Comparison of ENCODE assay signal across 9 cellular contexts in the genomic region with DNA sequence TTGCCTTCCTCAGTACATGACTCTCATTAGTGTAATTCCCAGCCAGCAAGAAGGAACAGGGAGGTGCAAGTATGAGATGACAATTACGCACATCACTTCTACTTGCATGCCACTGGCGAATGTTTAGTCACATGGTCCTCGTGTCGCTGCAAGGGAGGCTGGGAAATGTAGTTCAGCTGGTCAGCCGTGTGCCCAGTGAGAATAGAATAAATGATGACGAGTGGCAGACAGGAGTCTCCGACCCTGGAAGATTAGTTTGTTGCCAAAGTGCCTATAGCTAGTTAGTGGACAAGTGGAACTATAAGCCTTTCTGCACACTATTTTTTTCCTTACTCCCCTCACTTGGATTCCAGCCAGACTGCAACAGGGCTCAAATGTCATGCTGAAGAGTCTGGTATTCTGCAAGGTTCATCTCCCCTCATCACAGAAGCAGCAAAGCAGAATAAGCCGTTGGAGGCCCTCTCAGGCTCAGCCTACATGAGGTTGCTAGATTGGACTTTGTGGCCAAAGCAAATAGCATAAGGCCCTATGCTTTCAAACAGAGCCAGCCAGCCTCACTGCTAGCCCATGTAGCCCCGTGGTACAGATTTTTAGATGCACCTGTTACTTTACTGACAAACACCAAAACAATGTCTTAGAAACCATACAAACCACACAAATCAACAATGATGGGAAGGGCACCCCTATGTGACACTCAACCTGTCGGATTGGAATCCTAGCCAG. TPM values are rescaled to one million over a fixed set of nuclear protein-coding genes. Genes with fewer than 3 reads are reported as not detected.
DNase-seq lines count a peak whose midpoint lies in the region; ATAC-seq and TF ChIP-seq lines count a peak whose summit lies in the region.
"Had no signal": no experiment of that assay in that cellular context is flagged by ENCODE, and none has a peak within 500 bp of the region (broad histone marks: within the 10 kb centered on the region; RNA-seq: fewer than 3 reads in every experiment).

No MANE protein-coding gene starts in this region.

- peak; percentile 32 for ATAC-seq in GM21786 (IDR thresholded peaks at IDR 0.05; ENCODE audit: unreplicated experiment)
- no peak for ATAC-seq in stimulated activated naive CD8-positive, alpha-beta T cell treated with anti-CD3 and anti-CD28 coated beads, Interleukin-15, Interleukin-2, amounts not matched to agents 100 U/mL and 50 U/mL, for 24 hours

- no peak for TF ChIP-seq POLR2A in Peyer's patch (IDR thresholded peaks at IDR 0.05)

- peaks cover 69% of the 10 kb centered on the region for H3K27me3 Mint-ChIP-seq in nephron progenitor cell (ENCODE audit: low read depth, poor library complexity)

- DNase-seq in AG08395 (ENCODE audit: low spot score) (peak; percentile 27), NCI-H524 treated with DMSO at 0.1 percent for 48 hours (lab: John Stamatoyannopoulos, UW) (peak; percentile 49), epithelial cell of esophagus (ENCODE audit: low read depth) (peak; percentile 57), nephron progenitor cell (no peak), Peyer's patch (no peak)
- DNase-seq in activated CD8-positive, alpha-beta memory T cell treated with anti-CD3 and anti-CD28 coated beads, Interleukin-2, amount 50 U/mL, for 4 hours = no peak
- no peak for DNase-seq in stimulated activated naive CD8-positive, alpha-beta T cell treated with anti-CD3 and anti-CD28 coated beads, Interleukin-15, Interleukin-2, amounts not matched to agents 100 U/mL and 50 U/mL, for 24 hours

- H3K9me3 Mint-ChIP-seq in nephron progenitor cell = no peaks in the 10 kb centered on the region

- peaks cover 0 to 28% of the 10 kb centered on the region in 2 donors for H3K27me3 ChIP-seq in Peyer's patch

- no peaks in the 10 kb centered on the region for H3K36me3 ChIP-seq in Peyer's patch

- H3K4me1 ChIP-seq in Peyer's patch = peaks cover 0 to 21% (median 7%) of the 10 kb centered on the region in 4 donors

- TF ChIP-seq CTCF in epithelial cell of esophagus (IDR thresholded peaks at IDR 0.05; ENCODE audit: insufficient read depth, low read depth, low read length, missing control alignments) (no peak), nephron progenitor cell (IDR thresholded peaks at IDR 0.05) (no peak), Peyer's patch (IDR thresholded peaks at IDR 0.05) (no peak)

- H3K27ac ChIP-seq in Peyer's patch = no peak overlapping the region

- no peaks in the 10 kb centered on the region for H3K36me3 Mint-ChIP-seq in nephron progenitor cell (ENCODE audit: low read depth)

- H3K27ac Mint-ChIP-seq in nephron progenitor cell = no peak overlapping the region

- peaks cover 12% of the 10 kb centered on the region for H3K4me1 Mint-ChIP-seq in nephron progenitor cell

- H3K4me3 ChIP-seq in epithelial cell of esophagus (ENCODE audit: low read length) = no peak overlapping the region
- H3K4me3 ChIP-seq in Peyer's patch = no peak overlapping the region

- H3K9me3 ChIP-seq in Peyer's patch = no peaks in the 10 kb centered on the region

- H3K4me3 Mint-ChIP-seq in nephron progenitor cell = no peak overlapping the region

RNA-seq across cellular contexts. Expression of a gene that starts 9.7 kb away (rescaled TPM):
- total RNA-seq in Peyer's patch = not detected
- total RNA-seq: fibroblast of lung had no signal

RNA-seq across cellular contexts. Expression of a gene that starts 29.4 kb away (rescaled TPM):
- total RNA-seq in Peyer's patch = 10 to 100 TPM; 31.3 to 79.4 (median 50.8) TPM

Comparison
In these comparisons a context has a peak if more than half of its experiments do, and no peak if none do; other contexts are left out.
1. DNase-seq: peak in AG08395 (single experiment), NCI-H524 treated with DMSO at 0.1 percent for 48 hours (single experiment) and epithelial cell of esophagus (single experiment); none in nephron progenitor cell (single experiment), activated CD8-positive, alpha-beta memory T cell treated with anti-CD3 and anti-CD28 coated beads, Interleukin-2, amount 50 U/mL, for 4 hours (single experiment), stimulated activated naive CD8-positive, alpha-beta T cell treated with anti-CD3 and anti-CD28 coated beads, Interleukin-15, Interleukin-2, amounts not matched to agents 100 U/mL and 50 U/mL, for 24 hours (single experiment) and Peyer's patch (0 of 3).